In genomic region chr15:74784854-74785715, GRCh38 we compare ENCODE assay signal across 10 cellular contexts. TPM values are rescaled to one million over a fixed set of nuclear protein-coding genes. Genes with fewer than 3 reads are reported as not detected.
DNase-seq lines count a peak whose midpoint lies in the region; ATAC-seq, FAIRE-seq and TF ChIP-seq lines count a peak whose summit lies in the region.
"Had no signal": no experiment of that assay in that cellular context is flagged by ENCODE, and none has a peak within 500 bp of the region (broad histone marks: within the 10 kb centered on the region; RNA-seq: fewer than 3 reads in every experiment).

No MANE protein-coding gene starts in this region.

- POLR2A ChIA-PET in A549 (lab: Yijun Ruan, JAX) (no interaction called here), GM12878 (lab: Charles Lee) (interaction anchor here (0.6 to 17.5 kb wide), 10 partner anchors 4 to 238 kb away, joined by 3 to 602 read pairs (median 4); partner anchors contain the start of genes CSK, FAM219B and PPCDC)

- WGBS in A549 (ENCODE audit: missing lambda C conversion rate): 94% methylated on average over 12 of the region's 12 CpGs
- under 1% methylated on average over 12 of the region's 12 CpGs for WGBS in GM12878 (ENCODE audit: insufficient coverage, insufficient replicate concordance, low lambda C conversion rate, missing lambda C conversion rate)

- TF ChIP-seq RAD21 in A549 (conservative IDR thresholded peaks at IDR 0.05 in 1 of 2, IDR thresholded peaks at IDR 0.05 in 1 of 2): no peak
- TF ChIP-seq RAD21 in GM12878 (IDR thresholded peaks at IDR 0.05; ENCODE audit: insufficient read depth, low read depth, low read length): no peak

- H3K4me3 ChIP-seq in A549 (no peak overlapping the region), HFF-Myc (replicated peaks; ENCODE audit: low read depth, low read length) (peak overlapping the region; percentile 62), GM12878 (peak overlapping the region; percentile 94), mucosa of rectum (ENCODE audit: low read length in 2 of 2) (peak overlapping the region; percentile 31 to 90)

- CTCF ChIA-PET in A549 (lab: Yijun Ruan, JAX) (interaction anchor here (1.0 to 65.6 kb wide), 4 partner anchors 15 to 165 kb away, joined by 3 to 1908 read pairs (median 131); partner anchors contain the start of genes CPLX3, LMAN1L and ULK3), GM12878 (lab: Yijun Ruan, JAX) (interaction anchor here (1.0 to 25.9 kb wide), 5 partner anchors 5 to 166 kb away, joined by 3 to 1288 read pairs (median 9); partner anchors contain the start of gene CSK)

- no peaks in the 10 kb centered on the region for H3K27me3 ChIP-seq in GM12878 (replicated peaks in 1 of 2; ENCODE audit: control insufficient read depth in 2 of 2, insufficient read depth in 2 of 2, low read length in 1 of 2)
- H3K27me3 ChIP-seq in mucosa of rectum (ENCODE audit: control insufficient read depth in 2 of 2, insufficient read depth in 2 of 2, low read length in 2 of 2): no peaks in the 10 kb centered on the region

- TF ChIP-seq EP300 in A549 (IDR thresholded peaks at IDR 0.05) (no peak), GM12878 (IDR thresholded peaks at IDR 0.05; ENCODE audit: borderline replicate concordance in 1 of 2, control insufficient read depth in 1 of 2, low read depth in 2 of 2, low read length in 2 of 2) (no peak)

- H3K36me3 ChIP-seq in GM12878 (ENCODE audit: control insufficient read depth in 2 of 2, insufficient read depth in 2 of 2, low read length in 1 of 2) (no peaks in the 10 kb centered on the region; a peak in 3 of 4 replicates), mucosa of rectum (ENCODE audit: control insufficient read depth in 2 of 2, insufficient read depth in 2 of 2, low read length in 2 of 2) (peaks cover 6 to 7% of the 10 kb centered on the region in 2 donors)

- FAIRE-seq in A549 (lab: Jason Lieb, UNC): no peak
- FAIRE-seq in GM12878 (lab: Jason Lieb, UNC): no peak

- H3K9ac ChIP-seq in GM12878 (ENCODE audit: control insufficient read depth, insufficient read depth, low read length) (peak overlapping the region; percentile 82), mucosa of rectum (ENCODE audit: low read depth in 1 of 2, low read length in 2 of 2) (peak overlapping the region; percentile 42 to 70)

- intact Hi-C loops in GM12878 (cut with micrococcal nuclease; ENCODE audit: unreplicated experiment): loop anchor here (5.0 kb wide), 1 partner anchor 243 kb away; the partner anchor contains the start of gene ARID3B

- H4K20me1 ChIP-seq in GM12878 (ENCODE audit: control insufficient read depth, insufficient read depth): no peaks in the 10 kb centered on the region

- no peak for DNase-seq in A549 (ENCODE audit: low read depth in 1 of 2, low spot score in 1 of 2)
- DNase-seq in HFF-Myc (ENCODE audit: extremely low read depth, low read depth): no peak
- no peak for DNase-seq in GM12878 (ENCODE audit: low read depth, low spot score)
- no peak for DNase-seq in stimulated activated CD4-positive, alpha-beta T cell treated with anti-CD3 and anti-CD28 coated beads, Interleukin-4, amount 100 ng/mL, for 1 hour
- DNase-seq in NCI-H524 (lab: John Stamatoyannopoulos, UW): no peak
- no peak for DNase-seq in cerebellum (ENCODE audit: low spot score)

- H3K27ac ChIP-seq in A549 (no peak overlapping the region), GM12878 (ENCODE audit: control insufficient read depth, insufficient read depth) (peak overlapping the region; percentile 96), mucosa of rectum (ENCODE audit: low read depth in 2 of 2, low read length in 2 of 2) (peak overlapping the region; percentile 67 to 86)

- BruUV-seq in GM12878 (replicated peaks; lab: Mats Ljungman, UMichigan): no TSS peak

- no peak for TF ChIP-seq CTCF in A549 (IDR thresholded peaks at IDR 0.05)
- TF ChIP-seq CTCF in HFF-Myc (IDR thresholded peaks at IDR 0.05; ENCODE audit: low read depth, low read length, missing control alignments): no peak
- TF ChIP-seq CTCF in GM12878 (IDR thresholded peaks at IDR 0.05 in 2 of 3, conservative IDR thresholded peaks at IDR 0.05 in 1 of 3; ENCODE audit: control insufficient read depth in 2 of 3, extremely low read depth in 1 of 3, insufficient read depth in 1 of 3, low read depth in 3 of 3, low read length in 3 of 3): 0 out of 6 replicates have a peak, but pooled peaks of 2 of the 3 experiments have one; percentile 3

- H3K9me3 ChIP-seq in A549 (no peaks in the 10 kb centered on the region), GM12878 (replicated peaks; ENCODE audit: control insufficient read depth, insufficient read depth, low read length) (no peaks in the 10 kb centered on the region), mucosa of rectum (ENCODE audit: control insufficient read depth in 2 of 2, low read length in 2 of 2) (no peaks in the 10 kb centered on the region)

- SMC1A ChIA-PET in GM12878 (lab: Charles Lee; ENCODE audit: uncharacterized antibody, unreplicated experiment): interaction anchor here (1.0 to 17.6 kb wide), 7 partner anchors 8 to 245 kb away, joined by 3 to 811 read pairs (median 5); no protein-coding TSS in a partner anchor

- peaks cover 92% of the 10 kb centered on the region for H3K79me2 ChIP-seq in GM12878 (ENCODE audit: control insufficient read depth, insufficient read depth, low read length)

- H3K4me1 ChIP-seq in A549: peaks cover 33% of the 10 kb centered on the region
- peaks cover 50% of the 10 kb centered on the region for H3K4me1 ChIP-seq in GM12878 (ENCODE audit: control insufficient read depth, insufficient read depth, low read length)
- H3K4me1 ChIP-seq in mucosa of rectum (ENCODE audit: control insufficient read depth in 2 of 2, insufficient read depth in 2 of 2, low read length in 2 of 2): peaks cover 77 to 79% of the 10 kb centered on the region in 2 donors

- no peak overlapping the region for H2AFZ ChIP-seq in GM12878 (ENCODE audit: control insufficient read depth, low read depth, low read length)

- H3K4me2 ChIP-seq in A549 (peak overlapping the region; percentile 97; the same call in 1 of the 3 replicates), GM12878 (ENCODE audit: control insufficient read depth, insufficient read depth) (peak overlapping the region; percentile 73)

- in situ Hi-C loops in GM12878 (cut with MboI): loop anchor here (5.0 kb wide), 1 partner anchor 388 kb away; no protein-coding TSS in a partner anchor

- RAD21 ChIA-PET in GM12878 (lab: Charles Lee; ENCODE audit: unreplicated experiment): interaction anchor here (0.6 to 25.2 kb wide), 8 partner anchors 5 to 406 kb away, joined by 3 to 1186 read pairs (median 4); partner anchors contain the start of gene CSK

- TF ChIP-seq POLR2A in A549 (IDR thresholded peaks at IDR 0.05; ENCODE audit: low read length) (no peak), GM12878 (IDR thresholded peaks at IDR 0.05; ENCODE audit: low read depth, low read length) (no peak)

- ATAC-seq in A549 (no peak), GM12878 (no peak), GM21367 (IDR thresholded peaks at IDR 0.05; ENCODE audit: unreplicated experiment) (no peak)

RNA-seq across cellular contexts. Expression of gene CSK, which starts 3.2 kb away (rescaled TPM):
- 17.8 and 22.2 TPM in 2 replicates for polyA plus RNA-seq in A549 (2011; rRNA removed)
- 55.3 and 62.7 TPM in 2 replicates for polyA plus RNA-seq in A549 (2012; cell fraction: cytosol; rRNA removed)
- polyA plus RNA-seq in A549 (2012; cell fraction: nucleus; rRNA removed): 86.8 and 128 TPM in 2 replicates
- polyA plus RNA-seq in A549 (2017; fragmentation: RNase III; extraction: RNeasy Plus Mini Kit Qiagen cat#74134 plus additional on column Dnase treatment): 56.7 to 63.0 TPM (median 61.6 TPM) in 3 replicates
- polyA minus RNA-seq in A549 (2011; rRNA and poly(A)+ RNA removed): 42.9 and 46.8 TPM in 2 replicates
- 239 and 258 TPM in 2 replicates for total RNA-seq in GM12878 (2013; cell fraction: nucleolus; rRNA removed)
- 70.9 and 77.3 TPM in 2 replicates for total RNA-seq in GM12878 (2014; rRNA removed)
- total RNA-seq in GM12878 (2014; rRNA removed; fragmentation: Illumina TruSeq; extraction: Trizol): 68.1 and 70.9 TPM in 2 replicates
- 313 and 327 TPM in 2 replicates for total RNA-seq in GM12878 (2021)
- 88.8 TPM for polyA plus RNA-seq in GM12878 (2011; ENCODE audit: low read depth)
- 54.2 and 107 TPM in 2 replicates for polyA plus RNA-seq in GM12878 (2011; rRNA removed)
- polyA plus RNA-seq in GM12878 (2011; cell fraction: cytosol; rRNA removed): 137 and 141 TPM in 2 replicates
- 436 and 515 TPM in 2 replicates for polyA plus RNA-seq in GM12878 (2011; cell fraction: nucleus; rRNA removed)
- 170 and 175 TPM in 2 replicates for polyA plus RNA-seq in GM12878 (2012)
- polyA plus RNA-seq in GM12878 (2014; fragmentation: Illumina TruSeq; extraction: Trizol): 39.6 and 132 TPM in 2 replicates
- 10 to 100 TPM in 1 of 2 experiments, 1 to 10 TPM in 1; 3.4 to 11.5 TPM for polyA plus RNA-seq in GM12878 (2014; fragmentation: Nextera tagmentation; extraction: Ambion mirVana)
- polyA plus RNA-seq in GM12878 (2014; rRNA removed): 134 and 172 TPM in 2 replicates
- 10 to 100 TPM; 53.4 to 74.3 TPM for polyA plus RNA-seq in GM12878 (2016; fragmentation: Nextera tagmentation; extraction: Ambion mirVana)
- 134 and 177 TPM in 2 replicates for polyA minus RNA-seq in GM12878 (2011; rRNA and poly(A)+ RNA removed)
- polyA minus RNA-seq in GM12878 (2011; cell fraction: cytosol; rRNA and poly(A)+ RNA removed): 98.8 and 103 TPM in 2 replicates
- polyA minus RNA-seq in GM12878 (2011; cell fraction: nucleus; rRNA and poly(A)+ RNA removed): 80.9 and 166 TPM in 2 replicates
- total RNA-seq in cerebellum: 21.9 TPM

RNA-seq across cellular contexts. Expression of gene LMAN1L, which starts 27.6 kb away (rescaled TPM):
- not detected in 2 replicates for polyA plus RNA-seq in A549 (2011; rRNA removed)
- not detected in 2 replicates for polyA plus RNA-seq in A549 (2012; cell fraction: cytosol; rRNA removed)
- 0.16 and 0.47 TPM in 2 replicates for polyA plus RNA-seq in A549 (2012; cell fraction: nucleus; rRNA removed)
- polyA plus RNA-seq in A549 (2017; fragmentation: RNase III; extraction: RNeasy Plus Mini Kit Qiagen cat#74134 plus additional on column Dnase treatment): not detected in 3 replicates
- 0.08 TPM in 1 of 2 replicates, not detected in the other for polyA minus RNA-seq in A549 (2011; rRNA and poly(A)+ RNA removed)
- 0.47 and 0.61 TPM in 2 replicates for total RNA-seq in GM12878 (2013; cell fraction: nucleolus; rRNA removed)
- total RNA-seq in GM12878 (2014; rRNA removed): not detected in 2 replicates
- not detected in 2 replicates for total RNA-seq in GM12878 (2014; rRNA removed; fragmentation: Illumina TruSeq; extraction: Trizol)
- total RNA-seq in GM12878 (2021): not detected in 2 replicates
- polyA plus RNA-seq in GM12878 (2011; ENCODE audit: low read depth): not detected
- polyA plus RNA-seq in GM12878 (2011; rRNA removed): not detected in 2 replicates
- polyA plus RNA-seq in GM12878 (2011; cell fraction: cytosol; rRNA removed): not detected in 2 replicates
- 0.16 and 0.76 TPM in 2 replicates for polyA plus RNA-seq in GM12878 (2011; cell fraction: nucleus; rRNA removed)
- polyA plus RNA-seq in GM12878 (2012): 0.20 and 0.32 TPM in 2 replicates
- polyA plus RNA-seq in GM12878 (2014; fragmentation: Illumina TruSeq; extraction: Trizol): not detected in 2 replicates
- not detected for polyA plus RNA-seq in GM12878 (2014; fragmentation: Nextera tagmentation; extraction: Ambion mirVana)
- not detected in 2 replicates for polyA plus RNA-seq in GM12878 (2014; rRNA removed)
- not detected for polyA plus RNA-seq in GM12878 (2016; fragmentation: Nextera tagmentation; extraction: Ambion mirVana)
- 0.29 TPM in 1 of 2 replicates, not detected in the other for polyA minus RNA-seq in GM12878 (2011; rRNA and poly(A)+ RNA removed)
- polyA minus RNA-seq in GM12878 (2011; cell fraction: cytosol; rRNA and poly(A)+ RNA removed): not detected in 2 replicates
- polyA minus RNA-seq in GM12878 (2011; cell fraction: nucleus; rRNA and poly(A)+ RNA removed): not detected in 2 replicates
- total RNA-seq in cerebellum: 0.09 TPM
- total RNA-seq: RPMI7951 had no signal

RNA-seq across cellular contexts. Expression of gene CYP1A2, which starts 36.4 kb away (rescaled TPM):
- polyA plus RNA-seq in A549 (2011; rRNA removed) (not detected in 2 replicates), A549 (2017; fragmentation: RNase III; extraction: RNeasy Plus Mini Kit Qiagen cat#74134 plus additional on column Dnase treatment) (not detected in 3 replicates), GM12878 (2011; rRNA removed) (0.03 TPM in 1 of 2 replicates, not detected in the other), GM12878 (2014; fragmentation: Illumina TruSeq; extraction: Trizol) (not detected in 2 replicates), GM12878 (2014; fragmentation: Nextera tagmentation; extraction: Ambion mirVana) (not detected), GM12878 (2014; rRNA removed) (not detected in 2 replicates), GM12878 (2016; fragmentation: Nextera tagmentation; extraction: Ambion mirVana) (under 1 TPM; 0.05 to 0.09 TPM)
- not detected in 2 replicates for polyA plus RNA-seq in A549 (2012; cell fraction: cytosol; rRNA removed)
- not detected in 2 replicates for polyA plus RNA-seq in A549 (2012; cell fraction: nucleus; rRNA removed)
- polyA minus RNA-seq in A549 (2011; rRNA and poly(A)+ RNA removed): not detected in 2 replicates
- not detected in 2 replicates for total RNA-seq in GM12878 (2013; cell fraction: nucleolus; rRNA removed)
- total RNA-seq in GM12878 (2014; rRNA removed) (not detected in 2 replicates), GM12878 (2014; rRNA removed; fragmentation: Illumina TruSeq; extraction: Trizol) (not detected in 2 replicates), GM12878 (2021) (not detected in 2 replicates), cerebellum (not detected)
- not detected for polyA plus RNA-seq in GM12878 (2011; ENCODE audit: low read depth)
- polyA plus RNA-seq in GM12878 (2011; cell fraction: cytosol; rRNA removed): not detected in 2 replicates
- polyA plus RNA-seq in GM12878 (2011; cell fraction: nucleus; rRNA removed): not detected in 2 replicates
- not detected in 2 replicates for polyA plus RNA-seq in GM12878 (2012)
- polyA minus RNA-seq in GM12878 (2011; rRNA and poly(A)+ RNA removed): not detected in 2 replicates
- not detected in 2 replicates for polyA minus RNA-seq in GM12878 (2011; cell fraction: cytosol; rRNA and poly(A)+ RNA removed)
- not detected in 2 replicates for polyA minus RNA-seq in GM12878 (2011; cell fraction: nucleus; rRNA and poly(A)+ RNA removed)
- total RNA-seq: RPMI7951 had no signal

RNA-seq across cellular contexts. Expression of gene CPLX3, which starts 41.3 kb away (rescaled TPM):
- 0.05 TPM in 1 of 2 replicates, not detected in the other for polyA plus RNA-seq in A549 (2011; rRNA removed)
- polyA plus RNA-seq in A549 (2012; cell fraction: cytosol; rRNA removed): not detected in 2 replicates
- 0.08 TPM in 1 of 2 replicates, not detected in the other for polyA plus RNA-seq in A549 (2012; cell fraction: nucleus; rRNA removed)
- polyA plus RNA-seq in A549 (2017; fragmentation: RNase III; extraction: RNeasy Plus Mini Kit Qiagen cat#74134 plus additional on column Dnase treatment): not detected in 3 replicates
- polyA minus RNA-seq in A549 (2011; rRNA and poly(A)+ RNA removed): not detected in 2 replicates
- not detected in 2 replicates for total RNA-seq in GM12878 (2013; cell fraction: nucleolus; rRNA removed)
- total RNA-seq in GM12878 (2014; rRNA removed): 0.11 TPM in 1 of 2 replicates, not detected in the other
- total RNA-seq in GM12878 (2014; rRNA removed; fragmentation: Illumina TruSeq; extraction: Trizol): not detected in 2 replicates
- not detected in 2 replicates for total RNA-seq in GM12878 (2021)
- polyA plus RNA-seq in GM12878 (2011; ENCODE audit: low read depth): not detected
- not detected in 2 replicates for polyA plus RNA-seq in GM12878 (2011; rRNA removed)
- polyA plus RNA-seq in GM12878 (2011; cell fraction: cytosol; rRNA removed): not detected in 2 replicates
- 0.16 and 0.24 TPM in 2 replicates for polyA plus RNA-seq in GM12878 (2011; cell fraction: nucleus; rRNA removed)
- not detected in 2 replicates for polyA plus RNA-seq in GM12878 (2012)
- polyA plus RNA-seq in GM12878 (2014; fragmentation: Illumina TruSeq; extraction: Trizol): not detected in 2 replicates
- polyA plus RNA-seq in GM12878 (2014; fragmentation: Nextera tagmentation; extraction: Ambion mirVana): under 1 TPM in 1 of 2 experiments, not detected in 1; 0.02 TPM
- polyA plus RNA-seq in GM12878 (2014; rRNA removed): 0.04 TPM in 1 of 2 replicates, not detected in the other
- not detected for polyA plus RNA-seq in GM12878 (2016; fragmentation: Nextera tagmentation; extraction: Ambion mirVana)
- not detected in 2 replicates for polyA minus RNA-seq in GM12878 (2011; rRNA and poly(A)+ RNA removed)
- polyA minus RNA-seq in GM12878 (2011; cell fraction: cytosol; rRNA and poly(A)+ RNA removed): not detected in 2 replicates
- not detected in 2 replicates for polyA minus RNA-seq in GM12878 (2011; cell fraction: nucleus; rRNA and poly(A)+ RNA removed)
- 1.00 TPM for total RNA-seq in cerebellum
- total RNA-seq: RPMI7951 had no signal
- polyA plus RNA-seq: adipose tissue had no signal

RNA-seq across cellular contexts. Expression of gene ULK3, which starts 57.9 kb away (rescaled TPM):
- polyA plus RNA-seq in A549 (2011; rRNA removed) (48.9 and 58.4 TPM in 2 replicates), A549 (2017; fragmentation: RNase III; extraction: RNeasy Plus Mini Kit Qiagen cat#74134 plus additional on column Dnase treatment) (23.0 to 28.1 TPM (median 28.0 TPM) in 3 replicates), GM12878 (2011; rRNA removed) (29.7 and 38.8 TPM in 2 replicates), GM12878 (2014; fragmentation: Illumina TruSeq; extraction: Trizol) (19.9 and 25.4 TPM in 2 replicates), GM12878 (2014; fragmentation: Nextera tagmentation; extraction: Ambion mirVana) (1 to 10 TPM in 1 of 2 experiments, under 1 TPM in 1; 0.64 to 1.4 TPM), GM12878 (2014; rRNA removed) (35.3 and 38.9 TPM in 2 replicates), GM12878 (2016; fragmentation: Nextera tagmentation; extraction: Ambion mirVana) (10 to 100 TPM; 26.2 to 28.1 TPM)
- polyA plus RNA-seq in A549 (2012; cell fraction: cytosol; rRNA removed): 42.6 and 54.4 TPM in 2 replicates
- 338 and 363 TPM in 2 replicates for polyA plus RNA-seq in A549 (2012; cell fraction: nucleus; rRNA removed)
- polyA minus RNA-seq in A549 (2011; rRNA and poly(A)+ RNA removed): 35.4 and 62.0 TPM in 2 replicates
- total RNA-seq in GM12878 (2013; cell fraction: nucleolus; rRNA removed): 50.6 and 54.0 TPM in 2 replicates
- total RNA-seq in GM12878 (2014; rRNA removed) (28.2 and 29.4 TPM in 2 replicates), GM12878 (2014; rRNA removed; fragmentation: Illumina TruSeq; extraction: Trizol) (12.3 and 14.1 TPM in 2 replicates), GM12878 (2021) (27.8 and 31.9 TPM in 2 replicates), cerebellum (38.7 TPM)
- 10.4 TPM for polyA plus RNA-seq in GM12878 (2011; ENCODE audit: low read depth)
- polyA plus RNA-seq in GM12878 (2011; cell fraction: cytosol; rRNA removed): 35.0 and 41.0 TPM in 2 replicates
- 214 and 258 TPM in 2 replicates for polyA plus RNA-seq in GM12878 (2011; cell fraction: nucleus; rRNA removed)
- polyA plus RNA-seq in GM12878 (2012): 15.2 and 22.4 TPM in 2 replicates
- polyA minus RNA-seq in GM12878 (2011; rRNA and poly(A)+ RNA removed): 19.2 and 19.5 TPM in 2 replicates
- polyA minus RNA-seq in GM12878 (2011; cell fraction: cytosol; rRNA and poly(A)+ RNA removed): 6.1 and 9.3 TPM in 2 replicates
- 21.8 and 23.7 TPM in 2 replicates for polyA minus RNA-seq in GM12878 (2011; cell fraction: nucleus; rRNA and poly(A)+ RNA removed)

Comparison
In these comparisons a context has a peak if more than half of its experiments do, and no peak if none do; other contexts are left out.
1. H3K27ac ChIP-seq: peak in GM12878 (single experiment) and mucosa of rectum (2 of 2); none in A549 (0 of 2).
2. CTCF ChIP-seq: peak in GM12878 (2 of 3); none in A549 (single experiment) and HFF-Myc (single experiment).
3. Of the 24 proteins assayed by ChIP-seq in both GM12878 and A549: peak only in GM12878: CTCF; only in A549: none; in both: none; in neither: 23.